8 cellular contexts compared by ENCODE assay signal in the genomic region with DNA sequence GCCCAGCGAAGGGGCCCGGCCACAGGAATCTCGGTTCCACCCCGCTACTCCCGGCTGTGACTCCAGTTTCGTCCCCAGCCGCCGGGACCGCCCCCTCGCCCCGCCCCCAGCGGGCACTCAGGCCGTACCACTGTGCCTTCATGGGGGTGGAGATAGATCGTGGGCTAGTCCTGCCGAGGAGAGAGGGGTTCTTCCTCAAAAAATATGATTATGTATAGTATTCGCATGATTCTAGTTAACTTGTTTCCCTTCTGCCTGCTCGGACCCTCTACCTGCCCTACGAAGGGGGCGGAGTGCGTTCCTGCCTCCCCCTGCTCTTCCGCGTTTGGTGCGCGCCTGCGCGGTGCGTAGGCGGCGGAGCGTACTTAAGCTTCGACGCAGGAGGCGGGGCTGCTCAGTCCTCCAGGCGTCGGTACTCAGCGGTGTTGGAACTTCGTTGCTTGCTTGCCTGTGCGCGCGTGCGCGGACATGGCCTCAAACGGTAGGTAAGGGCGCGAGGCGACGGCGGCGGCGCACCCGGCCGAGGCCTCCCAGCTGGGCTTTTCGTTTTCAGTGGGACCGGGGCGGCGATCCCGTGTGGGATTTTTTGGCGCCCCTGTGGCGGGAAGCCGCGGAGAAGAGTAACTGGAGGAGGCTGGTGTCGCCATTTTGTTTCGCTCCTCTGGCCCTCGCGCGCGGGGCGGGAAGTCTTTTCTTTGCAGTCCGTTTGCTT. TPM values are rescaled to one million over a fixed set of nuclear protein-coding genes. Genes with fewer than 3 reads are reported as not detected.
A peak's percentile ranks its signal among the peaks of the same experiment; 100 is the strongest.
DNase-seq lines count a peak whose midpoint lies in the region; ATAC-seq and TF ChIP-seq lines count a peak whose summit lies in the region.

TSS of gene FUS (plus strand) at position 393 of the 712 bp plus-strand sequence. CDS start at position 469, 76 bp downstream.

- peak within 1 kb of the TSS; percentile 100 for H3K23ac ChIP-seq in neuronal stem cell (ENCODE audit: low read depth, low read length, poor library complexity)

- H3K9me3 ChIP-seq in MM.1S (replicated peaks; ENCODE audit: insufficient read depth, low read length), result no peaks in the 10 kb centered on the region
- H3K9me3 ChIP-seq in SJSA1 (replicated peaks), result no peaks in the 10 kb centered on the region
- H3K9me3 ChIP-seq in neuronal stem cell (replicated peaks in 1 of 2; ENCODE audit: control insufficient read depth in 2 of 2, insufficient read depth in 1 of 2, low read depth in 1 of 2, low read length in 2 of 2), result no peaks in the 10 kb centered on the region
- H3K9me3 ChIP-seq in subcutaneous abdominal adipose tissue (ENCODE audit: control insufficient read depth in 5 of 5, low read length in 5 of 5), result no peaks in the 10 kb centered on the region

- H4K20me1 ChIP-seq in MM.1S (ENCODE audit: insufficient read depth, low read length), result peaks cover 34% of the 10 kb centered on the region

- H2BK15ac ChIP-seq in neuronal stem cell (ENCODE audit: low read length), result peak within 1 kb of the TSS; percentile 92

- H3K4ac ChIP-seq in neuronal stem cell (ENCODE audit: low read length), result peak within 1 kb of the TSS; percentile 91

- peaks cover 20% of the 10 kb centered on the region for H3K27me3 ChIP-seq in MM.1S (replicated peaks; ENCODE audit: insufficient read depth, low read length)
- no peaks in the 10 kb centered on the region for H3K27me3 ChIP-seq in SJSA1 (replicated peaks)
- no peaks in the 10 kb centered on the region for H3K27me3 ChIP-seq in foreskin keratinocyte
- peaks cover 0 to 2% (median 0%) of the 10 kb centered on the region in 3 experiments for H3K27me3 ChIP-seq in neuronal stem cell (ENCODE audit: control insufficient read depth in 3 of 3, insufficient read depth in 3 of 3, low read depth in 1 of 3, low read length in 3 of 3)
- no peaks in the 10 kb centered on the region for H3K27me3 ChIP-seq in subcutaneous abdominal adipose tissue (ENCODE audit: control insufficient read depth in 5 of 5, insufficient read depth in 4 of 5, low read length in 5 of 5)

- peak within 1 kb of the TSS; percentile 93 for H2BK120ac ChIP-seq in neuronal stem cell (ENCODE audit: low read depth, low read length)

- H3F3A ChIP-seq in MM.1S (ENCODE audit: insufficient read depth, low read length), result peaks cover 16% of the 10 kb centered on the region

- H4K8ac ChIP-seq in neuronal stem cell (ENCODE audit: low read depth, low read length), result peak within 1 kb of the TSS; percentile 73

- peaks cover 15% of the 10 kb centered on the region for H3K36me3 ChIP-seq in MM.1S (replicated peaks; ENCODE audit: insufficient read depth, low read length)
- peaks cover 50% of the 10 kb centered on the region for H3K36me3 ChIP-seq in SJSA1
- peaks cover 15 to 42% of the 10 kb centered on the region in 2 donors for H3K36me3 ChIP-seq in neuronal stem cell (replicated peaks in 1 of 2; ENCODE audit: control insufficient read depth in 2 of 2, insufficient read depth in 2 of 2, low read length in 2 of 2)
- peaks cover 0 to 27% (median 26%) of the 10 kb centered on the region in 5 donors for H3K36me3 ChIP-seq in subcutaneous abdominal adipose tissue (ENCODE audit: control insufficient read depth in 5 of 5, insufficient read depth in 5 of 5, low read length in 5 of 5)

- no peak within 1 kb of the TSS for H4K91ac ChIP-seq in neuronal stem cell (ENCODE audit: low read depth, low read length, poor library complexity)

- DNase-seq in GDM1 (lab: John Stamatoyannopoulos, UW) (peak; percentile 83), HCEC 1CT (peak; percentile 76), MM.1S (peak; percentile 94), SJSA1 (ENCODE audit: low read depth in 1 of 2, low spot score in 2 of 2) (peak; percentile 89 to 97), foreskin keratinocyte (peak; percentile 55 to 82), neuronal stem cell (ENCODE audit: low spot score) (peak; percentile 95)
- DNase-seq in activated naive CD4-positive, alpha-beta T cell (lab: John Stamatoyannopoulos, UW), result peak; percentile 92 to 98 (median 94)

- peak within 1 kb of the TSS; percentile 52 for H2AFZ ChIP-seq in MM.1S (ENCODE audit: low read length)
- H2AFZ ChIP-seq in neuronal stem cell (ENCODE audit: low read length), result peak within 1 kb of the TSS; percentile 92

- H3K9me2 ChIP-seq in MM.1S (replicated peaks; ENCODE audit: insufficient read depth, low read length), result no peaks in the 10 kb centered on the region

- H3K4me2 ChIP-seq in MM.1S (ENCODE audit: low read depth, low read length), result peak within 1 kb of the TSS; percentile 96
- H3K4me2 ChIP-seq in neuronal stem cell (ENCODE audit: insufficient read depth, low read length, poor library complexity, severe bottlenecking), result peak within 1 kb of the TSS; percentile 66

- peak within 1 kb of the TSS; percentile 56 for H2BK5ac ChIP-seq in neuronal stem cell (ENCODE audit: low read length)

- peak within 1 kb of the TSS; percentile 96 for H3K9ac ChIP-seq in MM.1S (ENCODE audit: low read length)
- H3K9ac ChIP-seq in neuronal stem cell (ENCODE audit: low read depth, low read length, poor library complexity), result peak within 1 kb of the TSS; percentile 99
- H3K9ac ChIP-seq in subcutaneous abdominal adipose tissue (ENCODE audit: low read length in 5 of 5), result peak within 1 kb of the TSS; percentile 48 to 96 (median 81)

- peaks cover 21% of the 10 kb centered on the region for H3K4me1 ChIP-seq in MM.1S (ENCODE audit: low read length)
- peaks cover 22% of the 10 kb centered on the region for H3K4me1 ChIP-seq in SJSA1 (replicated peaks)
- peaks cover 4% of the 10 kb centered on the region for H3K4me1 ChIP-seq in foreskin keratinocyte
- peaks cover 7 to 11% of the 10 kb centered on the region in 2 donors for H3K4me1 ChIP-seq in neuronal stem cell (ENCODE audit: control insufficient read depth in 2 of 2, insufficient read depth in 1 of 2, low read depth in 1 of 2, low read length in 2 of 2)
- peaks cover 6 to 45% (median 40%) of the 10 kb centered on the region in 5 donors for H3K4me1 ChIP-seq in subcutaneous abdominal adipose tissue (ENCODE audit: control insufficient read depth in 5 of 5, insufficient read depth in 5 of 5, low read length in 5 of 5)

- ATAC-seq in foreskin keratinocyte, result peak; percentile 72

- TF ChIP-seq CTCF in MM.1S (IDR thresholded peaks at IDR 0.05; ENCODE audit: low read length) (no peak), foreskin keratinocyte (conservative IDR thresholded peaks at IDR 0.05) (no peak)

- WGBS in neuronal stem cell (ENCODE audit: extremely low coverage in 2 of 2, insufficient read length in 2 of 2, insufficient replicate concordance in 1 of 2), 2 donors, result no CpG with 5 or more reads among the region's 69 CpGs

- peaks cover 47% of the 10 kb centered on the region for H3K79me2 ChIP-seq in MM.1S (ENCODE audit: low read length)

- H3K14ac ChIP-seq in neuronal stem cell (ENCODE audit: low read length), result peak within 1 kb of the TSS; percentile 67

- H3K79me1 ChIP-seq in neuronal stem cell (ENCODE audit: low read depth, low read length), result peaks cover 2% of the 10 kb centered on the region

- peak within 1 kb of the TSS; percentile 100 for H3K18ac ChIP-seq in neuronal stem cell (ENCODE audit: low read length)

- H3K27ac ChIP-seq in MM.1S (ENCODE audit: low read length) (peak within 1 kb of the TSS; percentile 68), SJSA1 (peak within 1 kb of the TSS; percentile 96), foreskin keratinocyte (peak within 1 kb of the TSS; percentile 98), neuronal stem cell (replicated peaks; ENCODE audit: low read length) (peak within 1 kb of the TSS; percentile 95), subcutaneous abdominal adipose tissue (ENCODE audit: low read depth, low read length) (peak within 1 kb of the TSS; percentile 94)

- peak within 1 kb of the TSS; percentile 99 for H2AK5ac ChIP-seq in neuronal stem cell (ENCODE audit: low read depth, low read length)

- H3K4me3 ChIP-seq in MM.1S (ENCODE audit: low read length) (peak within 1 kb of the TSS; percentile 89), SJSA1 (peak within 1 kb of the TSS; percentile 87), neuronal stem cell (ENCODE audit: low read length in 2 of 2) (peak within 1 kb of the TSS; percentile 88 to 97), subcutaneous abdominal adipose tissue (ENCODE audit: low read depth in 1 of 5, low read length in 5 of 5) (peak within 1 kb of the TSS; percentile 87 to 98 (median 93))

- H2BK12ac ChIP-seq in neuronal stem cell (ENCODE audit: low read length), result no peak within 1 kb of the TSS

RNA-seq across cellular contexts. Expression of gene FUS, which starts in this region (rescaled TPM):
- 32.0 and 37.5 TPM in 2 replicates for total RNA-seq in SJSA1 (2014; rRNA removed; shearing (Covaris generic))
- total RNA-seq in foreskin keratinocyte, result 99.8 and 114 TPM in 2 replicates
- 355 and 388 TPM in 2 replicates for polyA plus RNA-seq in foreskin keratinocyte
- polyA plus RNA-seq in neuronal stem cell (2013, experiment 1 of 2), result 541 TPM
- polyA plus RNA-seq in neuronal stem cell (2013, experiment 2 of 2), result 569 TPM

Comparison
In these comparisons a context has a peak if more than half of its experiments do, and no peak if none do; other contexts are left out.
1. Peak in every context shown above with its lines: DNase-seq, ATAC-seq, H3K4me3 ChIP-seq and H3K27ac ChIP-seq.